Comparison of ENCODE assay signal across 19 cellular contexts in the genomic region with DNA sequence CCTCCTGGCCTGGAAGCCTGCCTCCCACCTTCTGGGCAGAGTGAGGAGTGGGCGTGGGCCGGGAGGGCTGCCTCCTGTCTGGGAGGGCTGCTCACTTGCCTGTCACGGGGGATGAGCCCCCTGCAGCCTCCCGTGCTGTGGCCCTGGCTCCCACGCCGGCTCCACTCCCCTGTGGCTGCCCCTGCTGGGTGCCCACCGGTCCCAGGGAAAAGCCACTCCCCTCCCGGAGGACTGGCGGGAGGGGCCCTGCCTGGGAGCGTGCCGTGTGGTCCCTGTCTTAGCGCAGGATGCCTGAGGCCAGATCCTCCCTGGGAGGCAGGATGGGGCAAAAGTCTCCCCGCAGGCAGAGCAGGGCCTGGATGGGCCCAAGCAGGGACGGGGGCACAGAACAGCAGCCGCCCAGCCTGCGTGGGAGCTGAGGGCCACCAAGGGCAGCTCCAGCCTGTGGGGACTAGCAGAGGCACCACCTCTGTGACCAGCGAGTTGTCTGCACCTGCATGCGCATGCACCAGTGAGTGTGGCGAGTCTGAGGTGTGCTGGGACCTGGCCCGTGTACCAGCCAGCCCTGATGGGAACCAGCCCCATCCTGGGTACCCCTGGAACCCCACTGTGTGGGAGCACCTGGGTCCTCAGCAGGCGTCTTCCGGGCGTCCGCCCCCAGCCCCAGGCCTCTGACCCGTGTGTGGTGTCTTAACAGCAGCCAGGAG.
A peak's percentile ranks its signal among the peaks of the same experiment; 100 is the strongest.
DNase-seq lines count a peak whose midpoint lies in the region; ATAC-seq and TF ChIP-seq lines count a peak whose summit lies in the region.
"Had no signal": no experiment of that assay in that cellular context is flagged by ENCODE, and none has a peak within 500 bp of the region (broad histone marks: within the 10 kb centered on the region; RNA-seq: fewer than 3 reads in every experiment).

No MANE protein-coding gene starts in this region.

- 92 to 95% methylated on average over 25 of the region's 25 CpGs for WGBS in aorta, 2 donors

- no peaks in the 10 kb centered on the region for H3K9me3 Mint-ChIP-seq in stimulated activated naive CD8-positive, alpha-beta T cell treated with anti-CD3 and anti-CD28 coated beads, Interleukin-15, amount 100 ng/mL, for 72 hours
- no peaks in the 10 kb centered on the region for H3K9me3 Mint-ChIP-seq in brain
- no peaks in the 10 kb centered on the region for H3K9me3 Mint-ChIP-seq in nephron

- H3K27ac Mint-ChIP-seq in stimulated activated naive CD8-positive, alpha-beta T cell treated with anti-CD3 and anti-CD28 coated beads, Interleukin-15, amount 100 ng/mL, for 72 hours, result peak overlapping the region in 1 of 2 donors; percentile 90
- H3K27ac Mint-ChIP-seq in brain, result peak overlapping the region in 3 of 5 experiments; percentile 21 to 84 (median 67)
- H3K27ac Mint-ChIP-seq in nephron, result peak overlapping the region in 2 of 3 experiments; percentile 94 to 97

- peaks cover 0 to 2% of the 10 kb centered on the region in 2 donors for H3K4me1 ChIP-seq in aorta (ENCODE audit: control insufficient read depth in 1 of 2, insufficient read depth in 2 of 2, low read length in 2 of 2)

- TF ChIP-seq CTCF in brain (conservative IDR thresholded peaks at IDR 0.05) (no peak), nephron (IDR thresholded peaks at IDR 0.05; ENCODE audit: unreplicated experiment in 3 of 3) (no peak)

- no peak for DNase-seq in stimulated activated naive CD8-positive, alpha-beta T cell treated with anti-CD3 and anti-CD28 coated beads, Interleukin-15, Interleukin-2, amounts not matched to agents 100 U/mL and 50 U/mL, for 24 hours
- no peak for DNase-seq in stimulated activated naive CD8-positive, alpha-beta T cell treated with anti-CD3 and anti-CD28 coated beads, Interleukin-15, amount 100 ng/mL, for 72 hours
- DNase-seq in aorta (no peak), COLO829 (ENCODE audit: low spot score) (no peak)
- DNase-seq: activated CD8-positive, alpha-beta memory T cell treated with anti-CD3 and anti-CD28 coated beads for 24 hours; cerebellar nuclear complex; DMS79 treated with DMSO at 0.1 percent for 48 hours; hypothalamus; lower lobe of right lung; NCI-H774; occipital lobe; SHP77; stimulated activated CD4-positive, alpha-beta T cell treated with anti-CD3 and anti-CD28 coated beads, Interleukin-12 subunit alpha, Interleukin-12 subunit beta, amount 100 ng/mL, for 4 hours; upper lobe of right lung had no signal

- peaks cover 9% of the 10 kb centered on the region for H3K36me3 Mint-ChIP-seq in brain
- H3K36me3 Mint-ChIP-seq in nephron (ENCODE audit: low read depth), result peaks cover 8% of the 10 kb centered on the region

- peak; percentile 17 for ATAC-seq in stimulated activated naive CD8-positive, alpha-beta T cell treated with anti-CD3 and anti-CD28 coated beads, Interleukin-15, Interleukin-2, amounts not matched to agents 100 U/mL and 50 U/mL, for 24 hours
- no peak for ATAC-seq in stimulated activated naive CD8-positive, alpha-beta T cell treated with anti-CD3 and anti-CD28 coated beads, Interleukin-15, amount 100 ng/mL, for 72 hours
- ATAC-seq in aorta (ENCODE audit: low FRiP score), result no peak
- no peak for ATAC-seq in HG03354 (IDR thresholded peaks at IDR 0.05; ENCODE audit: poor library complexity, severe bottlenecking, unreplicated experiment)
- ATAC-seq in GM18861 (IDR thresholded peaks at IDR 0.05; ENCODE audit: unreplicated experiment), result no peak
- ATAC-seq: lower lobe of right lung, upper lobe of right lung had no signal

- no peaks in the 10 kb centered on the region for H3K9me3 ChIP-seq in aorta (ENCODE audit: control insufficient read depth, low read length)
- H3K9me3 ChIP-seq: lower lobe of right lung, upper lobe of right lung had no signal

- H3K27ac ChIP-seq in aorta (ENCODE audit: low read depth in 1 of 2, low read length in 2 of 2), result no peak overlapping the region
- H3K27ac ChIP-seq: epithelial cell of prostate, lower lobe of right lung, upper lobe of right lung had no signal

- intact Hi-C loops in aorta (cut with DNase I), result no loop called here

- H3K4me1 Mint-ChIP-seq in stimulated activated naive CD8-positive, alpha-beta T cell treated with anti-CD3 and anti-CD28 coated beads, Interleukin-15, amount 100 ng/mL, for 72 hours, result peaks cover 64% of the 10 kb centered on the region
- peaks cover 55% of the 10 kb centered on the region for H3K4me1 Mint-ChIP-seq in brain
- H3K4me1 Mint-ChIP-seq in nephron, result peaks cover 44% of the 10 kb centered on the region

- H3K4me3 ChIP-seq in aorta (ENCODE audit: low read length in 2 of 2), result no peak overlapping the region
- H3K4me3 ChIP-seq: lower lobe of right lung, upper lobe of right lung had no signal

- no peaks in the 10 kb centered on the region for H3K36me3 ChIP-seq in aorta (ENCODE audit: control insufficient read depth in 1 of 2, insufficient read depth in 2 of 2, low read length in 1 of 2)

- no peaks in the 10 kb centered on the region for H3K27me3 Mint-ChIP-seq in stimulated activated naive CD8-positive, alpha-beta T cell treated with anti-CD3 and anti-CD28 coated beads, Interleukin-15, amount 100 ng/mL, for 72 hours
- H3K27me3 Mint-ChIP-seq in brain, result no peaks in the 10 kb centered on the region
- H3K27me3 Mint-ChIP-seq in nephron (ENCODE audit: low read depth), result no peaks in the 10 kb centered on the region

- H3K4me3 Mint-ChIP-seq in stimulated activated naive CD8-positive, alpha-beta T cell treated with anti-CD3 and anti-CD28 coated beads, Interleukin-15, amount 100 ng/mL, for 72 hours, result no peak overlapping the region
- H3K4me3 Mint-ChIP-seq in brain, result no peak overlapping the region
- no peak overlapping the region for H3K4me3 Mint-ChIP-seq in nephron

- no peaks in the 10 kb centered on the region for H3K27me3 ChIP-seq in aorta (ENCODE audit: control insufficient read depth in 1 of 2, insufficient read depth in 2 of 2, low read length in 1 of 2)
- H3K27me3 ChIP-seq: upper lobe of right lung had no signal
